Comparison of ENCODE assay signal across 14 cellular contexts in the genomic region with DNA sequence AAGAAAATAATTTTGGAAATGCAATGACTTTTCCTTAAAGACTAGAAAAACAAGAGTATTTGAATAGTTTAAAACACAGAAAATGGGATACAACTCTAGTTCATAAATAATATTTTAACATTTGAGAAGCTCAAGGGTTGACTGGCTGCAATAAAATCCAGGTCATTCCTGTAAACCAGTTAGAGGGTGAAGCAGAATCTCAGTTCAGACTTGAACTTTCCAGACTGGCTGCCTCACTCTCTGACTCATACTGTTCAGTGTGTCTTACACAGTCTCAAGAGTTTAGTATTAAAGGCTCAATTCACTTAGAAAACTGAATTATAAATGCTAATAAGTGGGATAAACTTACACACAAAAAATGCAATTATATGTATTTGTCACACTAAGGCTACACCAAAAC.
DNase-seq lines count a peak whose midpoint lies in the region; ATAC-seq and TF ChIP-seq lines count a peak whose summit lies in the region.
"Had no signal": no experiment of that assay in that cellular context is flagged by ENCODE, and none has a peak within 500 bp of the region (broad histone marks: within the 10 kb centered on the region; RNA-seq: fewer than 3 reads in every experiment).

No MANE protein-coding gene starts in this region.

- no peak for DNase-seq in activated naive CD4-positive, alpha-beta T cell treated with anti-CD3 and anti-CD28 coated beads, Interleukin-2, amount 50 U/mL, for 72 hours (ENCODE audit: low spot score in 2 of 2)
- DNase-seq in activated naive CD4-positive, alpha-beta T cell treated with anti-CD3 and anti-CD28 coated beads, Interleukin-2, amount 10 ng/mL, durations not matched to agents 7 days and 5 days, result no peak
- peak; percentile 31 for DNase-seq in amniotic stem cell (lab: John Stamatoyannopoulos, UW)
- peak; percentile 35 to 64 for DNase-seq in foreskin keratinocyte
- DNase-seq in stromal cell of bone marrow (ENCODE audit: low read depth), result peak; percentile 54
- DNase-seq in GM10266 (ENCODE audit: extremely low spot score), result no peak
- DNase-seq: amygdala, hippocampal formation, NCI-H1105 treated with DMSO at 0.1 percent for 48 hours, NCI-H510A treated with DMSO at 0.1 percent for 48 hours, Peyer's patch had no signal

- H3K4me3 Mint-ChIP-seq in activated naive CD4-positive, alpha-beta T cell treated with anti-CD3 and anti-CD28 coated beads, Interleukin-2, amount 10 ng/mL, durations not matched to agents 7 days and 5 days, result no peak overlapping the region

- H3K27ac ChIP-seq in foreskin keratinocyte, result no peak overlapping the region
- H3K27ac ChIP-seq: parathyroid adenoma, Peyer's patch had no signal

- H3K4me1 ChIP-seq in foreskin keratinocyte, result peaks cover 5% of the 10 kb centered on the region
- H3K4me1 ChIP-seq: parathyroid adenoma, Peyer's patch had no signal

- no peaks in the 10 kb centered on the region for H3K9me3 Mint-ChIP-seq in activated naive CD4-positive, alpha-beta T cell treated with anti-CD3 and anti-CD28 coated beads, Interleukin-2, amount 50 U/mL, for 72 hours
- no peaks in the 10 kb centered on the region for H3K9me3 Mint-ChIP-seq in activated naive CD4-positive, alpha-beta T cell treated with anti-CD3 and anti-CD28 coated beads, Interleukin-2, amount 10 ng/mL, durations not matched to agents 7 days and 5 days

- peaks cover 5 to 7% of the 10 kb centered on the region in 2 donors for H3K36me3 Mint-ChIP-seq in activated naive CD4-positive, alpha-beta T cell treated with anti-CD3 and anti-CD28 coated beads, Interleukin-2, amount 50 U/mL, for 72 hours
- peaks cover 62% of the 10 kb centered on the region for H3K36me3 Mint-ChIP-seq in activated naive CD4-positive, alpha-beta T cell treated with anti-CD3 and anti-CD28 coated beads, Interleukin-2, amount 10 ng/mL, durations not matched to agents 7 days and 5 days

- H3K27me3 ChIP-seq in foreskin keratinocyte, result no peaks in the 10 kb centered on the region
- H3K27me3 ChIP-seq: Peyer's patch had no signal

- CTCF ChIA-PET in activated naive CD4-positive, alpha-beta T cell treated with anti-CD3 and anti-CD28 coated beads, Interleukin-2, amount 10 ng/mL, durations not matched to agents 7 days and 5 days (lab: Charles Lee), result no interaction called here

- peaks cover 6% of the 10 kb centered on the region for H3K4me1 Mint-ChIP-seq in activated naive CD4-positive, alpha-beta T cell treated with anti-CD3 and anti-CD28 coated beads, Interleukin-2, amount 10 ng/mL, durations not matched to agents 7 days and 5 days

- no peak for TF ChIP-seq CTCF in foreskin keratinocyte (conservative IDR thresholded peaks at IDR 0.05)
- no peak for TF ChIP-seq CTCF in GM10266 (IDR thresholded peaks at IDR 0.05; ENCODE audit: control insufficient read depth, insufficient read depth, low read depth, missing control alignments)

- no peaks in the 10 kb centered on the region for H3K27me3 Mint-ChIP-seq in activated naive CD4-positive, alpha-beta T cell treated with anti-CD3 and anti-CD28 coated beads, Interleukin-2, amount 10 ng/mL, durations not matched to agents 7 days and 5 days

- no peak overlapping the region for H3K27ac Mint-ChIP-seq in activated naive CD4-positive, alpha-beta T cell treated with anti-CD3 and anti-CD28 coated beads, Interleukin-2, amount 50 U/mL, for 72 hours
- no peak overlapping the region for H3K27ac Mint-ChIP-seq in activated naive CD4-positive, alpha-beta T cell treated with anti-CD3 and anti-CD28 coated beads, Interleukin-2, amount 10 ng/mL, durations not matched to agents 7 days and 5 days

- peak; percentile 40 to 46 for ATAC-seq in activated naive CD4-positive, alpha-beta T cell treated with anti-CD3 and anti-CD28 coated beads, Interleukin-2, amount 50 U/mL, for 72 hours
- ATAC-seq in foreskin keratinocyte, result peak; percentile 95
- no peak for ATAC-seq in GM21381 (IDR thresholded peaks at IDR 0.05; ENCODE audit: unreplicated experiment)
- ATAC-seq in GM19463 (IDR thresholded peaks at IDR 0.05; ENCODE audit: unreplicated experiment), result no peak

Comparison
In these comparisons a context has a peak if more than half of its experiments do, and no peak if none do; other contexts are left out.
1. ATAC-seq: peak in activated naive CD4-positive, alpha-beta T cell treated with anti-CD3 and anti-CD28 coated beads, Interleukin-2, amount 50 U/mL, for 72 hours (2 of 2) and foreskin keratinocyte (single experiment); none in GM21381 (single experiment) and GM19463 (single experiment).
2. DNase-seq: peak in amniotic stem cell (single experiment), foreskin keratinocyte (2 of 2) and stromal cell of bone marrow (single experiment); none in activated naive CD4-positive, alpha-beta T cell treated with anti-CD3 and anti-CD28 coated beads, Interleukin-2, amount 50 U/mL, for 72 hours (0 of 2), activated naive CD4-positive, alpha-beta T cell treated with anti-CD3 and anti-CD28 coated beads, Interleukin-2, amount 10 ng/mL, durations not matched to agents 7 days and 5 days (single experiment) and GM10266 (single experiment).